ENCODE assay signal across 21 cellular contexts in the genomic region with DNA sequence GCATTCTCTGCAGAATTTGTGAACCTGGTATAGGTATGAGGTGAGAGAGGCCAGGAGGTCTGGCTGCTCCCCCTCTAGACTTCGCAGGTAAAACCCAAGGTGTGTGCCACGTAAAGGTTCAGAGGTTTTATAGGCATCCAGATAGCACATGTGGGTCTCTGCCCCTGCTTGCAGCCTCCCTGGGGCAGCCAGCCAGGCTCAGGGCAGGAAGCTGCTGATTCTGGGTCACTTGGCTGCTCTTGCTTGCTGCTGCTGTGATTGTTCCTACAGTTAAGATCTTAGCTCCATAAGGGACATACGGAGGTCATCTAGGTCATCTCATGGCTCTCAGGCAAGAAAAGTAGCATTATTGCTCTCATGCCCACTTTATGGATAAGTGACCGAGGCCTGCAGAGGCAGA. TPM values are rescaled to one million over a fixed set of nuclear protein-coding genes. Genes with fewer than 3 reads are reported as not detected.
DNase-seq lines count a peak whose midpoint lies in the region; ATAC-seq and TF ChIP-seq lines count a peak whose summit lies in the region.
"Had no signal": no experiment of that assay in that cellular context is flagged by ENCODE, and none has a peak within 500 bp of the region (broad histone marks: within the 10 kb centered on the region; RNA-seq: fewer than 3 reads in every experiment).

No MANE protein-coding gene starts in this region.

- H3K27ac Mint-ChIP-seq in natural killer cell: peak overlapping the region; percentile 89 to 100
- H3K27ac Mint-ChIP-seq in natural killer cell treated with Interleukin-12 subunit alpha and Interleukin-12 subunit beta and Interleukin-15 and Interleukin-18, amount 100 ng/mL, for 72 hours: peak overlapping the region in 1 of 2 donors; percentile 87
- H3K27ac Mint-ChIP-seq in GM23338: no peak overlapping the region

- H3K4me1 Mint-ChIP-seq in natural killer cell: peaks cover 97 to 98% of the 10 kb centered on the region in 2 donors
- H3K4me1 Mint-ChIP-seq in natural killer cell treated with Interleukin-12 subunit alpha and Interleukin-12 subunit beta and Interleukin-15 and Interleukin-18, amount 100 ng/mL, for 72 hours (ENCODE audit: low read depth in 2 of 2): peaks cover 73 to 88% of the 10 kb centered on the region in 2 donors
- peaks cover 22% of the 10 kb centered on the region for H3K4me1 Mint-ChIP-seq in GM23338

- 50 to 65% (median 61%) methylated on average over 4 of the region's 4 CpGs for WGBS in psoas muscle, 3 donors

- H3K9me3 Mint-ChIP-seq in natural killer cell (no peaks in the 10 kb centered on the region), GM23338 (no peaks in the 10 kb centered on the region)
- H3K9me3 Mint-ChIP-seq in natural killer cell treated with Interleukin-12 subunit alpha and Interleukin-12 subunit beta and Interleukin-15 and Interleukin-18, amount 100 ng/mL, for 72 hours: no peaks in the 10 kb centered on the region

- no peaks in the 10 kb centered on the region for H3K9me2 ChIP-seq in GM23338 (ENCODE audit: insufficient read depth)

- H3K4me3 ChIP-seq in right atrium auricular region (no peak overlapping the region), psoas muscle (peak overlapping the region; percentile 19), GM23338 (no peak overlapping the region)
- H3K4me3 ChIP-seq: A549; BLaER1 treated with 17β-estradiol and CSF1 and Interleukin-3, amounts not matched to agents 10 nM and 100 nM; skin epidermis had no signal

- no peaks in the 10 kb centered on the region for H3K79me2 ChIP-seq in GM23338 (replicated peaks; ENCODE audit: insufficient read depth)

- H3K4me2 ChIP-seq in GM23338: no peak overlapping the region
- H3K4me2 ChIP-seq: A549; BLaER1 treated with 17β-estradiol and CSF1 and Interleukin-3, amounts not matched to agents 10 nM and 100 nM had no signal

- intact Hi-C loops in natural killer cell (cut with micrococcal nuclease): no loop called here
- intact Hi-C loops in psoas muscle (cut with DNase I): no loop called here

- H3K4me3 Mint-ChIP-seq in natural killer cell (peak overlapping the region; percentile 75), GM23338 (no peak overlapping the region)
- no peak overlapping the region for H3K4me3 Mint-ChIP-seq in natural killer cell treated with Interleukin-12 subunit alpha and Interleukin-12 subunit beta and Interleukin-15 and Interleukin-18, amount 100 ng/mL, for 72 hours

- H3K4me1 ChIP-seq in right atrium auricular region: peaks cover 0 to 98% of the 10 kb centered on the region in 2 donors
- peaks cover 98% of the 10 kb centered on the region for H3K4me1 ChIP-seq in psoas muscle
- no peaks in the 10 kb centered on the region for H3K4me1 ChIP-seq in GM23338 (ENCODE audit: insufficient read depth)
- H3K4me1 ChIP-seq: A549 had no signal

- H3K9me3 ChIP-seq in right atrium auricular region (no peaks in the 10 kb centered on the region), psoas muscle (no peaks in the 10 kb centered on the region)
- H3K9me3 ChIP-seq: A549 had no signal

- TF ChIP-seq CTCF in natural killer cell (IDR thresholded peaks at IDR 0.05): no peak
- TF ChIP-seq CTCF in right atrium auricular region (IDR thresholded peaks at IDR 0.05): no peak
- no peak for TF ChIP-seq CTCF in psoas muscle (IDR thresholded peaks at IDR 0.05)
- TF ChIP-seq CTCF in GM23338 (conservative IDR thresholded peaks at IDR 0.05; ENCODE audit: low read depth in 2 of 2): no peak

- H3K36me3 Mint-ChIP-seq in natural killer cell: no peaks in the 10 kb centered on the region
- H3K36me3 Mint-ChIP-seq in natural killer cell treated with Interleukin-12 subunit alpha and Interleukin-12 subunit beta and Interleukin-15 and Interleukin-18, amount 100 ng/mL, for 72 hours: no peaks in the 10 kb centered on the region
- no peaks in the 10 kb centered on the region for H3K36me3 Mint-ChIP-seq in GM23338 (ENCODE audit: low read depth)

- DNase-seq in natural killer cell: no peak
- DNase-seq in natural killer cell treated with Interleukin-12 subunit alpha and Interleukin-12 subunit beta and Interleukin-15 and Interleukin-18, amount 100 ng/mL, for 72 hours (ENCODE audit: low spot score): no peak
- no peak for DNase-seq in right atrium auricular region (ENCODE audit: low spot score)
- peak in 1 of 2 donors; percentile 65 for DNase-seq in psoas muscle
- no peak for DNase-seq in NCI-H2227 treated with DMSO at 0.1 percent for 48 hours (lab: John Stamatoyannopoulos, UW)
- DNase-seq in GM23338 (ENCODE audit: low spot score): no peak
- DNase-seq in NCI-H1092 (lab: John Stamatoyannopoulos, UW): no peak
- DNase-seq: cortex of kidney; erythroblast; MM.1S; NCI-H187 treated with DMSO at 0.1 percent for 48 hours; NCI-H510A; occipital lobe; SHP77 treated with DMSO at 0.1 percent for 48 hours; stimulated activated CD4-positive, alpha-beta T cell treated with anti-CD3 and anti-CD28 coated beads, Interleukin-4, amount 100 ng/mL, for 4 hours; stimulated activated CD8-positive, alpha-beta memory T cell treated with anti-CD3 and anti-CD28 coated beads, Interleukin-4, amount 100 ng/mL, for 48 hours had no signal

- no peak for ATAC-seq in natural killer cell
- ATAC-seq in natural killer cell treated with Interleukin-12 subunit alpha and Interleukin-12 subunit beta and Interleukin-15 and Interleukin-18, amount 100 ng/mL, for 72 hours: no peak
- peak in 3 of 4 donors; percentile 15 to 39 (median 31) for ATAC-seq in psoas muscle
- ATAC-seq in GM23338: no peak
- ATAC-seq in HG02588 (IDR thresholded peaks at IDR 0.05; ENCODE audit: unreplicated experiment): no peak
- ATAC-seq: A549; activated CD4-positive, CD25-positive, alpha-beta regulatory T cell treated with anti-CD3 and anti-CD28 coated beads, Interleukin-2, amount 50 U/mL, for 24 hours had no signal

- H3K27ac ChIP-seq in right atrium auricular region (peak overlapping the region; percentile 54 to 56), psoas muscle (peak overlapping the region; percentile 99), GM23338 (ENCODE audit: low read depth) (no peak overlapping the region)
- H3K27ac ChIP-seq: A549; BLaER1 treated with 17β-estradiol and CSF1 and Interleukin-3, amounts not matched to agents 10 nM and 100 nM; skin epidermis had no signal

- no peaks in the 10 kb centered on the region for H3F3A ChIP-seq in GM23338 (replicated peaks; ENCODE audit: low read depth)

- H3K36me3 ChIP-seq in right atrium auricular region: peaks cover 66% of the 10 kb centered on the region
- H3K36me3 ChIP-seq in psoas muscle (ENCODE audit: insufficient read depth in 1 of 2, low read depth in 1 of 2): peaks cover 4 to 9% of the 10 kb centered on the region in 2 donors
- no peaks in the 10 kb centered on the region for H3K36me3 ChIP-seq in GM23338 (ENCODE audit: insufficient read depth)
- H3K36me3 ChIP-seq: BLaER1 treated with 17β-estradiol and CSF1 and Interleukin-3, amounts not matched to agents 10 nM and 100 nM had no signal

- no peak overlapping the region for H2AFZ ChIP-seq in GM23338

- H4K20me1 ChIP-seq in GM23338 (replicated peaks; ENCODE audit: insufficient read depth): no peaks in the 10 kb centered on the region

- no peaks in the 10 kb centered on the region for H3K27me3 ChIP-seq in right atrium auricular region
- H3K27me3 ChIP-seq in psoas muscle (ENCODE audit: insufficient read depth in 3 of 3, low read length in 2 of 3): no peaks in the 10 kb centered on the region
- no peaks in the 10 kb centered on the region for H3K27me3 ChIP-seq in GM23338 (ENCODE audit: insufficient read depth)

- no peaks in the 10 kb centered on the region for H3K27me3 Mint-ChIP-seq in natural killer cell (ENCODE audit: low read depth in 2 of 2)
- no peaks in the 10 kb centered on the region for H3K27me3 Mint-ChIP-seq in natural killer cell treated with Interleukin-12 subunit alpha and Interleukin-12 subunit beta and Interleukin-15 and Interleukin-18, amount 100 ng/mL, for 72 hours
- peaks cover 9% of the 10 kb centered on the region for H3K27me3 Mint-ChIP-seq in GM23338 (ENCODE audit: insufficient read depth, low read depth, poor library complexity)

RNA-seq across cellular contexts. Expression of a gene that starts 30.2 kb away (rescaled TPM):
- total RNA-seq in natural killer cell (100 to 1,000 TPM; 104 to 224 (median 156) TPM), right atrium auricular region (100 to 1,000 TPM in 1 of 2 donors, 10 to 100 TPM in 1; 65.5 to 101 TPM), psoas muscle (100 to 1,000 TPM in 3 of 4 donors, 10 to 100 TPM in 1; 11.7 to 299 (median 183) TPM)
- total RNA-seq in natural killer cell treated with Interleukin-12 subunit alpha and Interleukin-12 subunit beta and Interleukin-15 and Interleukin-18, amount 100 ng/mL, for 72 hours: 10 to 100 TPM in 1 of 2 donors, 1 to 10 TPM in 1; 2.7 to 13.1 TPM
- polyA plus RNA-seq in psoas muscle (10 to 100 TPM; 12.0 to 89.8 (median 45.2) TPM), GM23338 (2016; fragmentation: Nextera tagmentation; extraction: Ambion mirVana) (0.29 and 0.78 TPM in 2 replicates)
- total RNA-seq in GM23338 (2014; rRNA removed; shearing (Covaris generic)): 0.19 and 1.4 TPM in 2 replicates
- polyA plus RNA-seq: A549 had no signal

Comparison
In these comparisons a context has a peak if more than half of its experiments do, and no peak if none do; other contexts are left out.
1. ATAC-seq: peak in psoas muscle (3 of 4); none in natural killer cell (0 of 3), natural killer cell treated with Interleukin-12 subunit alpha and Interleukin-12 subunit beta and Interleukin-15 and Interleukin-18, amount 100 ng/mL, for 72 hours (0 of 2), GM23338 (single experiment) and HG02588 (single experiment).